ENCODE assay signal across 1 cellular context in genomic region chr7:108565987-108566386, GRCh38.
TF ChIP-seq lines count a peak whose summit lies in the region.

No MANE protein-coding gene starts in this region.

TF ChIP-seq in K562, 482 proteins besides CTCF, POLR2A, EP300 and RAD21 (continued from another document):
- TF ChIP-seq SUPT5H (IDR thresholded peaks at IDR 0.05) (no peak), RCOR1 (IDR thresholded peaks at IDR 0.05; ENCODE audit: borderline replicate concordance in 1 of 2, low read depth in 2 of 2, low read length in 2 of 2) (0 out of 4 replicates have a peak, but pooled peaks of 1 of the 2 experiments have one; percentile 24), NFE2L1 (tag; IDR thresholded peaks at IDR 0.05; ENCODE audit: borderline replicate concordance, low read depth) (no peak), ZNF766 (CRISPR knock-in tag; conservative IDR thresholded peaks at IDR 0.05) (no peak), MEIS2 (IDR thresholded peaks at IDR 0.05; ENCODE audit: partially characterized antibody) (peak; percentile 26), SREBF2 (CRISPR knock-in tag; IDR thresholded peaks at IDR 0.05) (no peak), RFX1 (IDR thresholded peaks at IDR 0.05) (peak; percentile 54), PRDM10 (IDR thresholded peaks at IDR 0.05; ENCODE audit: partially characterized antibody) (no peak), MYNN (IDR thresholded peaks at IDR 0.05) (peak; percentile 98), MYNN (CRISPR knock-in tag; IDR thresholded peaks at IDR 0.05) (no peak), ASH1L (IDR thresholded peaks at IDR 0.05; ENCODE audit: borderline replicate concordance, low read depth, partially characterized antibody) (no peak), ILF3 (IDR thresholded peaks at IDR 0.05; ENCODE audit: borderline replicate concordance) (no peak), ZSCAN29 (IDR thresholded peaks at IDR 0.05) (no peak), NFRKB (IDR thresholded peaks at IDR 0.05; ENCODE audit: low read depth) (no peak), MAZ (CRISPR knock-in tag; conservative IDR thresholded peaks at IDR 0.05 in 1 of 2, IDR thresholded peaks at IDR 0.05 in 1 of 2) (no peak), KLF1 (tag; IDR thresholded peaks at IDR 0.05) (no peak), SIN3A (IDR thresholded peaks at IDR 0.05; ENCODE audit: borderline replicate concordance in 2 of 2, control insufficient read depth in 1 of 2, low read depth in 2 of 2, low read length in 2 of 2) (no peak), ATF7 (IDR thresholded peaks at IDR 0.05) (no peak)
- TF ChIP-seq, protein P1, sequence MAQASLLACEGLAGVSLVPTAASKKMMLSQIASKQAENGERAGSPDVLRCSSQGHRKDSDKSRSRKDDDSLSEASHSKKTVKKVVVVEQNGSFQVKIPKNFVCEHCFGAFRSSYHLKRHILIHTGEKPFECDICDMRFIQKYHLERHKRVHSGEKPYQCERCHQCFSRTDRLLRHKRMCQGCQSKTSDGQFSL (CRISPR knock-in tag; IDR thresholded peaks at IDR 0.05): no peak
- TF ChIP-seq, protein P1 (tag; IDR thresholded peaks at IDR 0.05): no peak
